In the genomic region with DNA sequence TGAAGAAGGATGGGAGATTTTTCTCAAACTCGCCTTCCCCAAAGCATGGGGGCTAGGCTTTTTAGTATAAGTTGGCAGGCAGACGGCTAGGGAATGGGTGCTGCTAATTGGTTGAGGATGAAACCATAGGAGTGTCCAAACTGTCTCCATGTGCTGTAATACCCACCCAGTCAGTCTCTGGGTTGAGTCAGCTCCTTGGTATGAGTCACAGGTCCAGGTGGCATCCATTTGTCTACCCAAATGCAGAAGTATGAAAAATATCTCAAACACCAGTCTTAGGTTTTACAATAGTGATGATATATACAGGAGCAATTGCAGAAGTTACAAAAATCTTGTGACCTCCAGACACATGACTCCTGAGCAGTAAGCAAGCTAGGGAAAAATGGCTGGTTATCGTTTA, we compare ENCODE assay signal across 10 cellular contexts. TPM values are rescaled to one million over a fixed set of nuclear protein-coding genes. Genes with fewer than 3 reads are reported as not detected.
DNase-seq lines count a peak whose midpoint lies in the region; ATAC-seq, FAIRE-seq and TF ChIP-seq lines count a peak whose summit lies in the region.
"Had no signal": no experiment of that assay in that cellular context is flagged by ENCODE, and none has a peak within 500 bp of the region (broad histone marks: within the 10 kb centered on the region; RNA-seq: fewer than 3 reads in every experiment).

No MANE protein-coding gene starts in this region.

- H3K27ac ChIP-seq in GM12878 (ENCODE audit: control insufficient read depth, insufficient read depth) (no peak overlapping the region), OCI-LY7 (ENCODE audit: low read depth, low read length, poor library complexity, severe bottlenecking) (no peak overlapping the region)
- H3K27ac ChIP-seq: VCaP had no signal

- peaks cover 9% of the 10 kb centered on the region for H3K4me1 Mint-ChIP-seq in CD14-positive monocyte

- POLR2A ChIA-PET in GM12878 (lab: Charles Lee) (no interaction called here), OCI-LY7 (lab: Charles Lee) (interaction anchor here (0.7 to 1.1 kb wide), 2 partner anchors 10 to 93 kb away, joined by 3 to 4 read pairs; no protein-coding TSS in a partner anchor)

- H3K9me3 Mint-ChIP-seq in CD14-positive monocyte: peaks cover 0 to 7% (median 2%) of the 10 kb centered on the region in 7 donors

- BruUV-seq in GM12878 (replicated peaks; lab: Mats Ljungman, UMichigan) (no TSS peak), OCI-LY7 (replicated peaks; lab: Mats Ljungman, UMichigan) (no TSS peak)

- no peaks in the 10 kb centered on the region for H3K4me1 ChIP-seq in GM12878 (ENCODE audit: control insufficient read depth, insufficient read depth, low read length)
- no peaks in the 10 kb centered on the region for H3K4me1 ChIP-seq in OCI-LY7 (ENCODE audit: insufficient read depth, low read length, poor library complexity, severe bottlenecking)

- no peak overlapping the region for H3K4me3 Mint-ChIP-seq in CD14-positive monocyte

- CTCF ChIA-PET in GM12878 (lab: Yijun Ruan, JAX): interaction anchor here (0.6 kb wide), 1 partner anchor 952 kb away, joined by 3 read pairs; no protein-coding TSS in a partner anchor
- CTCF ChIA-PET in OCI-LY7 (lab: Charles Lee; ENCODE audit: unreplicated experiment): no interaction called here

- TF ChIP-seq POLR2A in GM12878 (IDR thresholded peaks at IDR 0.05; ENCODE audit: low read depth, low read length): no peak

- H3K9ac ChIP-seq in GM12878 (ENCODE audit: control insufficient read depth, insufficient read depth, low read length): no peak overlapping the region

- SMC1A ChIA-PET in GM12878 (lab: Charles Lee; ENCODE audit: uncharacterized antibody, unreplicated experiment): interaction anchor here (1.3 kb wide), 1 partner anchor 10 kb away, joined by 4 read pairs; no protein-coding TSS in a partner anchor

- 0% methylated on average over 3 of the region's 3 CpGs for WGBS in GM12878 (ENCODE audit: insufficient coverage, insufficient replicate concordance, low lambda C conversion rate, missing lambda C conversion rate)

- H3K79me2 ChIP-seq in GM12878 (ENCODE audit: control insufficient read depth, insufficient read depth, low read length) (no peaks in the 10 kb centered on the region), OCI-LY7 (ENCODE audit: insufficient read depth, low read depth, low read length) (no peaks in the 10 kb centered on the region)

- no peaks in the 10 kb centered on the region for H3K27me3 ChIP-seq in GM12878 (replicated peaks in 1 of 2; ENCODE audit: control insufficient read depth in 2 of 2, insufficient read depth in 2 of 2, low read length in 1 of 2)

- H3K27ac Mint-ChIP-seq in CD14-positive monocyte: peak overlapping the region in 6 of 7 donors; percentile 0 to 86 (median 48)

- H3K36me3 ChIP-seq in GM12878 (ENCODE audit: control insufficient read depth in 2 of 2, insufficient read depth in 2 of 2, low read length in 1 of 2): no peaks in the 10 kb centered on the region
- no peaks in the 10 kb centered on the region for H3K36me3 ChIP-seq in OCI-LY7 (ENCODE audit: insufficient read depth, low read length)

- no peak for TF ChIP-seq EP300 in GM12878 (IDR thresholded peaks at IDR 0.05; ENCODE audit: borderline replicate concordance in 1 of 2, control insufficient read depth in 1 of 2, low read depth in 2 of 2, low read length in 2 of 2)

- DNase-seq in CD14-positive monocyte (ENCODE audit: low spot score) (peak; percentile 85), HT1080 (ENCODE audit: low read depth) (peak; percentile 81), GM12878 (ENCODE audit: low read depth, low spot score) (no peak), OCI-LY7 (ENCODE audit: low spot score) (no peak), T-helper 2 cell (no peak)
- no peak for DNase-seq in activated CD4-positive, alpha-beta T cell treated with anti-CD3 and anti-CD28 coated beads, Interleukin-2, amount 50 U/mL, for 4 hours
- DNase-seq: stimulated activated CD4-positive, alpha-beta T cell treated with anti-CD3 and anti-CD28 coated beads, Interleukin-15, amount 100 ng/mL, for 24 hours had no signal

- H3K9me2 ChIP-seq in OCI-LY7 (ENCODE audit: insufficient read depth, low read length): no peaks in the 10 kb centered on the region

- RAD21 ChIA-PET in GM12878 (lab: Charles Lee; ENCODE audit: unreplicated experiment): no interaction called here

- H3K9me3 ChIP-seq in GM12878 (replicated peaks; ENCODE audit: control insufficient read depth, insufficient read depth, low read length) (no peaks in the 10 kb centered on the region), OCI-LY7 (ENCODE audit: low read length) (no peaks in the 10 kb centered on the region)

- H3K27me3 Mint-ChIP-seq in CD14-positive monocyte (ENCODE audit: low read depth in 3 of 3): no peaks in the 10 kb centered on the region

- FAIRE-seq in GM12878 (lab: Jason Lieb, UNC): no peak

- TF ChIP-seq CTCF in CD14-positive monocyte (IDR thresholded peaks at IDR 0.05): no peak
- no peak for TF ChIP-seq CTCF in GM12878 (IDR thresholded peaks at IDR 0.05 in 2 of 3, conservative IDR thresholded peaks at IDR 0.05 in 1 of 3; ENCODE audit: control insufficient read depth in 2 of 3, extremely low read depth in 1 of 3, insufficient read depth in 1 of 3, low read depth in 3 of 3, low read length in 3 of 3)
- no peak for TF ChIP-seq CTCF in OCI-LY7 (conservative IDR thresholded peaks at IDR 0.05; ENCODE audit: low read length)

- H3K4me3 ChIP-seq in GM12878 (no peak overlapping the region), OCI-LY7 (ENCODE audit: low read depth, low read length, poor library complexity, severe bottlenecking) (no peak overlapping the region)

- H3K36me3 Mint-ChIP-seq in CD14-positive monocyte: no peaks in the 10 kb centered on the region

- H2AFZ ChIP-seq in GM12878 (ENCODE audit: control insufficient read depth, low read depth, low read length) (no peak overlapping the region), OCI-LY7 (ENCODE audit: low read length) (no peak overlapping the region)

- in situ Hi-C loops in GM12878 (cut with MboI): no loop called here

- no peak for TF ChIP-seq RAD21 in GM12878 (IDR thresholded peaks at IDR 0.05; ENCODE audit: insufficient read depth, low read depth, low read length)

- ATAC-seq in GM21526 (IDR thresholded peaks at IDR 0.05; ENCODE audit: low FRiP score, unreplicated experiment) (peak; percentile 54), GM12878 (peak; percentile 89), GM21528 (IDR thresholded peaks at IDR 0.05; ENCODE audit: low FRiP score, unreplicated experiment) (no peak)

- H3K4me2 ChIP-seq in GM12878 (ENCODE audit: control insufficient read depth, insufficient read depth): no peak overlapping the region
- no peak overlapping the region for H3K4me2 ChIP-seq in OCI-LY7 (ENCODE audit: low read length)

- intact Hi-C loops in CD14-positive monocyte (cut with micrococcal nuclease): no loop called here
- intact Hi-C loops in GM12878 (cut with micrococcal nuclease; ENCODE audit: unreplicated experiment): no loop called here
- intact Hi-C loops in OCI-LY7 (cut with micrococcal nuclease; ENCODE audit: unreplicated experiment): no loop called here

- H4K20me1 ChIP-seq in GM12878 (ENCODE audit: control insufficient read depth, insufficient read depth) (no peaks in the 10 kb centered on the region), OCI-LY7 (ENCODE audit: insufficient read depth, low read length) (no peaks in the 10 kb centered on the region)

TF ChIP-seq in GM12878, 131 proteins besides CTCF, POLR2A, EP300 and RAD21:
- no peak for TF ChIP-seq MTA3 (IDR thresholded peaks at IDR 0.05; ENCODE audit: borderline replicate concordance, low read length)
- no peak for TF ChIP-seq ATF7 (IDR thresholded peaks at IDR 0.05; ENCODE audit: low read depth)
- TF ChIP-seq MYC (IDR thresholded peaks at IDR 0.05; ENCODE audit: insufficient read depth, insufficient read length, insufficient replicate concordance, low read length, severe bottlenecking): no peak

RNA-seq across cellular contexts. Expression of a gene that starts 27.4 kb away (rescaled TPM):
- polyA plus RNA-seq in CD14-positive monocyte (under 1 TPM; 0.09 to 0.13 TPM), GM12878 (2011; rRNA removed) (0.43 and 0.87 TPM in 2 replicates), GM12878 (2014; fragmentation: Illumina TruSeq; extraction: Trizol) (0.34 and 0.55 TPM in 2 replicates), GM12878 (2014; fragmentation: Nextera tagmentation; extraction: Ambion mirVana) (under 1 TPM; 0.22 to 0.26 TPM), GM12878 (2014; rRNA removed) (0.89 and 1.2 TPM in 2 replicates), GM12878 (2016; fragmentation: Nextera tagmentation; extraction: Ambion mirVana) (1 to 10 TPM in 1 of 2 experiments, under 1 TPM in 1; 0.71 to 1.2 TPM)
- 0.16 TPM in 1 of 2 replicates, not detected in the other for total RNA-seq in HT1080 (2014; rRNA removed; shearing (Covaris generic))
- not detected in 2 replicates for polyA plus RNA-seq in HT1080 (2015; cell fraction: cytosol; rRNA removed)
- polyA plus RNA-seq in HT1080 (2015; cell fraction: nucleus; rRNA removed): not detected in 2 replicates
- total RNA-seq in GM12878 (2013; cell fraction: nucleolus; rRNA removed): 1.6 TPM in 2 replicates
- total RNA-seq in GM12878 (2014; rRNA removed) (1.6 and 3.3 TPM in 2 replicates), GM12878 (2014; rRNA removed; fragmentation: Illumina TruSeq; extraction: Trizol) (1.8 and 2.7 TPM in 2 replicates), GM12878 (2021) (1.2 TPM in 2 replicates), OCI-LY7 (2022) (not detected in 2 replicates)
- 0.83 TPM for polyA plus RNA-seq in GM12878 (2011; ENCODE audit: low read depth)
- polyA plus RNA-seq in GM12878 (2011; cell fraction: cytosol; rRNA removed): 0.08 and 0.15 TPM in 2 replicates
- 0.28 and 0.83 TPM in 2 replicates for polyA plus RNA-seq in GM12878 (2011; cell fraction: nucleus; rRNA removed)
- polyA plus RNA-seq in GM12878 (2012): 0.68 and 0.94 TPM in 2 replicates
- 1.6 and 2.0 TPM in 2 replicates for polyA minus RNA-seq in GM12878 (2011; rRNA and poly(A)+ RNA removed)
- not detected in 2 replicates for polyA minus RNA-seq in GM12878 (2011; cell fraction: cytosol; rRNA and poly(A)+ RNA removed)
- polyA minus RNA-seq in GM12878 (2011; cell fraction: nucleus; rRNA and poly(A)+ RNA removed): 3.4 TPM in 2 replicates
- total RNA-seq in OCI-LY7 (2014; rRNA removed; shearing (Covaris generic)): not detected in 2 replicates

Comparison
In these comparisons a context has a peak if more than half of its experiments do, and no peak if none do; other contexts are left out.
1. DNase-seq: peak in CD14-positive monocyte (single experiment) and HT1080 (single experiment); none in GM12878 (single experiment), OCI-LY7 (single experiment), T-helper 2 cell (0 of 5) and activated CD4-positive, alpha-beta T cell treated with anti-CD3 and anti-CD28 coated beads, Interleukin-2, amount 50 U/mL, for 4 hours (0 of 2).